ENCODE assay signal across 9 cellular contexts in the genomic region with DNA sequence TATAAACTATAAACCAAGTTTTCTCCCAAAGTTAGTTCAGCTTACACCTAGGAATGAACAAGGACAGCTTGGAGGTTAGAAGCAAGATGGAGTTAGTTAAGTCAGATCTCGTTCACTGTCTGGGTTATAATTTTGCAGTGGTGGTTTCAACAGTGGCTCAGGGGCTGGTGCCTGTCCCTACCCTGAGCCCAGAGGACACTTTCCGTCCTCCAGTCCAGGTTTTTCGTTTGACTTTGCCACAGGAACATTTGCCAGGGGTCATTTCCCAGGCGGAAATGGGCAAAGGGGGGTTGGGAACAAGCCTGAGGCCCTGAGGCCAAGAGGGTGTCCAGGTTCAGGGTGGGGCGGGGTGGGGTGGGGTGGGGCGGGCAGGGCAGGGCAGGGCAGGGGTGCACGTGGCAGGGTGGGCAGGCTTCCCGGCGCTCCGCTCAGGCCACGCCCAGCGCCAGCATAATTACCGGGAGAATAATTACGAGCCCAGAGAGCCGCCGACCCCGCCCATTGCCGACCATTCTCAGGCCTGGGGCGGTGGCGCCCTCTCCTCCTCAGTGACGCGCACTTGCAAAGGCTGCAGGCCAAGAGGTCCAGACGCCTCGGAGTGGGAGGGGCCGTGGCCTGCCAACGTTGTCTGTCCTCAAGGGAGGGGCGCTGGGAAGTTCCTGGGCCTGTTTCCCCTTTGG.
DNase-seq lines count a peak whose midpoint lies in the region; ATAC-seq and TF ChIP-seq lines count a peak whose summit lies in the region.
"Had no signal": no experiment of that assay in that cellular context is flagged by ENCODE, and none has a peak within 500 bp of the region (broad histone marks: within the 10 kb centered on the region; RNA-seq: fewer than 3 reads in every experiment).

No MANE protein-coding gene starts in this region.

- intact Hi-C loops in upper lobe of right lung (cut with DNase I): no loop called here

- peak; percentile 26 to 56 for DNase-seq in NCI-H187 (lab: John Stamatoyannopoulos, UW)
- no peak for DNase-seq in NCI-H187 treated with DMSO at 0.1 percent for 48 hours (lab: John Stamatoyannopoulos, UW)
- DNase-seq in NCI-H82 treated with DMSO at 0.1 percent for 48 hours (lab: John Stamatoyannopoulos, UW; ENCODE audit: unreplicated experiment): peak; percentile 79
- DNase-seq in lung (ENCODE audit: low spot score): peak; percentile 91
- peak; percentile 96 for DNase-seq in upper lobe of right lung
- no peak for DNase-seq in NCI-H2107 treated with DMSO at 0.1 percent for 48 hours (lab: John Stamatoyannopoulos, UW; ENCODE audit: unreplicated experiment)

- peak overlapping the region; percentile 47 for H3K27ac ChIP-seq in duodenal mucosa (ENCODE audit: low read depth, low read length)
- peak overlapping the region; percentile 79 to 85 for H3K27ac ChIP-seq in lung (ENCODE audit: low read depth in 1 of 2, low read length in 1 of 2)
- H3K27ac ChIP-seq in upper lobe of right lung: peak overlapping the region; percentile 84
- H3K27ac ChIP-seq: 22Rv1 had no signal

- 12 to 14% methylated on average over 16 to 27 of the region's 27 CpGs for WGBS in lung, 2 donors

- no peak for TF ChIP-seq CTCF in lung (IDR thresholded peaks at IDR 0.05; ENCODE audit: control extremely low read depth, extremely low read depth)
- no peak for TF ChIP-seq CTCF in upper lobe of right lung (IDR thresholded peaks at IDR 0.05)

- ATAC-seq in lung (ENCODE audit: insufficient read depth, low FRiP score) (peak; percentile 79), upper lobe of right lung (peak; percentile 86), GM21619 (IDR thresholded peaks at IDR 0.05; ENCODE audit: unreplicated experiment) (no peak)

- H3K36me3 ChIP-seq in duodenal mucosa (ENCODE audit: control insufficient read depth in 1 of 2, insufficient read depth in 2 of 2, low read length in 2 of 2) (no peaks in the 10 kb centered on the region), lung (ENCODE audit: control insufficient read depth in 2 of 2, insufficient read depth in 2 of 2, low read length in 2 of 2) (no peaks in the 10 kb centered on the region), upper lobe of right lung (no peaks in the 10 kb centered on the region)

- peak overlapping the region; percentile 32 to 44 for H3K9ac ChIP-seq in duodenal mucosa (ENCODE audit: low read depth in 1 of 2, low read length in 2 of 2)

- peaks cover 32 to 37% of the 10 kb centered on the region in 2 donors for H3K4me1 ChIP-seq in duodenal mucosa (ENCODE audit: control insufficient read depth in 1 of 2, insufficient read depth in 2 of 2, low read length in 2 of 2)
- H3K4me1 ChIP-seq in lung (ENCODE audit: control insufficient read depth in 2 of 2, insufficient read depth in 2 of 2, low read length in 2 of 2): peaks cover 5 to 24% of the 10 kb centered on the region in 2 donors
- H3K4me1 ChIP-seq in upper lobe of right lung: peaks cover 23% of the 10 kb centered on the region

- no peaks in the 10 kb centered on the region for H3K27me3 ChIP-seq in duodenal mucosa (ENCODE audit: control insufficient read depth in 1 of 2, insufficient read depth in 2 of 2, low read length in 2 of 2)
- no peaks in the 10 kb centered on the region for H3K27me3 ChIP-seq in lung (ENCODE audit: control insufficient read depth, insufficient read depth)
- no peaks in the 10 kb centered on the region for H3K27me3 ChIP-seq in upper lobe of right lung

- H3K4me3 ChIP-seq in duodenal mucosa (ENCODE audit: low read depth in 1 of 2, low read length in 2 of 2): peak overlapping the region in 1 of 2 donors; percentile 36
- H3K4me3 ChIP-seq in lung: no peak overlapping the region
- H3K4me3 ChIP-seq in upper lobe of right lung: peak overlapping the region; percentile 4

- H3K9me3 ChIP-seq in duodenal mucosa (ENCODE audit: control insufficient read depth in 1 of 2, low read length in 2 of 2): no peaks in the 10 kb centered on the region
- H3K9me3 ChIP-seq in lung (ENCODE audit: control insufficient read depth in 2 of 2, insufficient read depth in 1 of 2, low read length in 1 of 2): no peaks in the 10 kb centered on the region
- no peaks in the 10 kb centered on the region for H3K9me3 ChIP-seq in upper lobe of right lung

Comparison
In these comparisons a context has a peak if more than half of its experiments do, and no peak if none do; other contexts are left out.
1. DNase-seq: peak in NCI-H187 (2 of 2), NCI-H82 treated with DMSO at 0.1 percent for 48 hours (single experiment), lung (single experiment) and upper lobe of right lung (single experiment); none in NCI-H187 treated with DMSO at 0.1 percent for 48 hours (single experiment) and NCI-H2107 treated with DMSO at 0.1 percent for 48 hours (single experiment).
2. Peak in every context shown above with its lines, with median percentiles within 50 percentile points of each other: H3K27ac ChIP-seq.